18 cellular contexts compared by ENCODE assay signal in the genomic region with DNA sequence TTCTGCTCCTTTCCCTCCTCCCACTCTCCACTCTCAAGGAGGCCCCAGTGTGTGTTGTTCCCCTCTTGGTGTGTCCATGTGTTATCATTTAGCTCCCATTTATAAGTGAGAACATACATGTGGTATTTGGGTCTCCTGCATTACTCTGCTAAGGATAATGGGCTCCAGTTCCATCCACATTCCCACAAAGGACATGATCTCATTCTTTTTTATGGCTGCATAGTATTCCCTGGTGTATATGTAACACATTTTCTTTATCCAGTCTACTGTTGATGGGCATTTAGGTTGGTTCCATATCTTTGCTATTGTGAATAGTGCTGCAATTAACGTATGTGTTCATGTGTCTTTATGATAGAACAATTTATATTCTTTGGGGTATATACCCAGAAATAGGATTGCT.
DNase-seq lines count a peak whose midpoint lies in the region; ATAC-seq and TF ChIP-seq lines count a peak whose summit lies in the region.
"Had no signal": no experiment of that assay in that cellular context is flagged by ENCODE, and none has a peak within 500 bp of the region (broad histone marks: within the 10 kb centered on the region; RNA-seq: fewer than 3 reads in every experiment).

No MANE protein-coding gene starts in this region.

- no peaks in the 10 kb centered on the region for H3K9me3 ChIP-seq in CD4-positive, alpha-beta T cell (ENCODE audit: control insufficient read depth, low read length)
- no peaks in the 10 kb centered on the region for H3K9me3 ChIP-seq in HEK293 (ENCODE audit: control insufficient read depth, insufficient read depth, low read depth, low read length)

- peaks cover 63% of the 10 kb centered on the region for H3K4me1 Mint-ChIP-seq in activated T-cell treated with anti-CD3 and anti-CD28 coated beads, Interleukin-2, amount 50 U/mL, for 24 hours (ENCODE audit: low read depth)
- peaks cover 55% of the 10 kb centered on the region for H3K4me1 Mint-ChIP-seq in activated T-cell treated with anti-CD3 and anti-CD28 coated beads, Interleukin-2, amount 50 U/mL, for 4 hours (ENCODE audit: low read depth)
- peaks cover 56% of the 10 kb centered on the region for H3K4me1 Mint-ChIP-seq in CD4-positive, alpha-beta T cell (ENCODE audit: low read depth)

- H3K4me1 ChIP-seq in HEK293 (ENCODE audit: control insufficient read depth, insufficient read depth, low read length): no peaks in the 10 kb centered on the region

- in situ Hi-C loops in GM13976 (cut with MboI; ENCODE audit: low sequenced_read_pairs, unreplicated experiment): no loop called here

- TF ChIP-seq CTCF in CD4-positive, alpha-beta T cell (IDR thresholded peaks at IDR 0.05): no peak
- TF ChIP-seq CTCF in HEK293 (tag by site-specific recombination; IDR thresholded peaks at IDR 0.05) (no peak), GM13976 (IDR thresholded peaks at IDR 0.05; ENCODE audit: borderline replicate concordance, control extremely low read depth, extremely low read depth, insufficient read depth, missing control alignments) (no peak)

- no peak for DNase-seq in activated T-cell treated with anti-CD3 and anti-CD28 coated beads, Interleukin-2, amount 50 U/mL, for 24 hours
- no peak for DNase-seq in activated T-cell treated with anti-CD3 and anti-CD28 coated beads, Interleukin-2, amount 50 U/mL, for 4 hours
- no peak for DNase-seq in CD4-positive, alpha-beta T cell
- peak; percentile 12 for DNase-seq in islet precursor cell
- DNase-seq in GM13976 (ENCODE audit: low spot score): no peak
- no peak for DNase-seq in NCI-H2196 (lab: John Stamatoyannopoulos, UW; ENCODE audit: unreplicated experiment)
- DNase-seq: C1 segment of cervical spinal cord; COR-L47; H9; MM.1S; NCI-H1092; NCI-H1436 treated with DMSO at 0.1 percent for 48 hours; NCI-H2029; NCI-H2171; NCI-H446 treated with DMSO at 0.1 percent for 48 hours; NK-92 treated with Interleukin-12 subunit alpha and Interleukin-12 subunit beta, amount 100 ng/mL, for 24 hours; Right ventricle myocardium superior had no signal

- intact Hi-C loops in CD4-positive, alpha-beta T cell (cut with DNase I, micrococcal nuclease): loop anchor here (5.0 kb wide), 1 partner anchor 146 kb away; the partner anchor contains the start of gene MEF2A (in 2 of the 2)

- H3K27me3 ChIP-seq in CD4-positive, alpha-beta T cell (ENCODE audit: control insufficient read depth, insufficient read depth, low read length): no peaks in the 10 kb centered on the region

- H3K27me3 Mint-ChIP-seq in activated T-cell treated with anti-CD3 and anti-CD28 coated beads, Interleukin-2, amount 50 U/mL, for 24 hours: no peaks in the 10 kb centered on the region
- no peaks in the 10 kb centered on the region for H3K27me3 Mint-ChIP-seq in activated T-cell treated with anti-CD3 and anti-CD28 coated beads, Interleukin-2, amount 50 U/mL, for 4 hours (ENCODE audit: low read depth)
- no peaks in the 10 kb centered on the region for H3K27me3 Mint-ChIP-seq in CD4-positive, alpha-beta T cell

- POLR2A ChIA-PET in CD4-positive, alpha-beta T cell (lab: Charles Lee): interaction anchor here (1.0 to 2.6 kb wide), 10 partner anchors 12 to 171 kb away, joined by 3 to 16 read pairs (median 4); partner anchors contain the start of genes LRRC28 and MEF2A
- POLR2A ChIA-PET in HEK293 (lab: Yijun Ruan, JAX): no interaction called here

- H3K36me3 ChIP-seq in HEK293 (ENCODE audit: control insufficient read depth in 2 of 2, insufficient read depth in 1 of 2, low read length in 2 of 2): no peaks in the 10 kb centered on the region

- no peaks in the 10 kb centered on the region for H3K36me3 Mint-ChIP-seq in activated T-cell treated with anti-CD3 and anti-CD28 coated beads, Interleukin-2, amount 50 U/mL, for 24 hours (ENCODE audit: low read depth)
- H3K36me3 Mint-ChIP-seq in activated T-cell treated with anti-CD3 and anti-CD28 coated beads, Interleukin-2, amount 50 U/mL, for 4 hours (ENCODE audit: insufficient read depth): no peaks in the 10 kb centered on the region
- H3K36me3 Mint-ChIP-seq in CD4-positive, alpha-beta T cell (ENCODE audit: low read depth): no peaks in the 10 kb centered on the region

- ATAC-seq in activated T-cell treated with anti-CD3 and anti-CD28 coated beads, Interleukin-2, amount 50 U/mL, for 4 hours: no peak
- ATAC-seq in CD4-positive, alpha-beta T cell (ENCODE audit: poor library complexity): no peak

- H3K27ac Mint-ChIP-seq in activated T-cell treated with anti-CD3 and anti-CD28 coated beads, Interleukin-2, amount 50 U/mL, for 24 hours: peak overlapping the region; percentile 62
- H3K27ac Mint-ChIP-seq in CD4-positive, alpha-beta T cell: peak overlapping the region; percentile 97

- H3K4me3 Mint-ChIP-seq in activated T-cell treated with anti-CD3 and anti-CD28 coated beads, Interleukin-2, amount 50 U/mL, for 24 hours: no peak overlapping the region
- no peak overlapping the region for H3K4me3 Mint-ChIP-seq in activated T-cell treated with anti-CD3 and anti-CD28 coated beads, Interleukin-2, amount 50 U/mL, for 4 hours
- peak overlapping the region; percentile 37 for H3K4me3 Mint-ChIP-seq in CD4-positive, alpha-beta T cell
- H3K4me3 Mint-ChIP-seq: H9 had no signal

- no peak overlapping the region for H3K4me3 ChIP-seq in HEK293 (ENCODE audit: low read depth, low read length)

- CTCF ChIA-PET in CD4-positive, alpha-beta T cell (lab: Charles Lee): interaction anchor here (0.7 to 0.9 kb wide), 2 partner anchors 819 to 928 kb away, joined by 3 to 4 read pairs; no protein-coding TSS in a partner anchor
- CTCF ChIA-PET in HEK293 (lab: Yijun Ruan, JAX): no interaction called here

- peaks cover 7% of the 10 kb centered on the region for H3K9me3 Mint-ChIP-seq in activated T-cell treated with anti-CD3 and anti-CD28 coated beads, Interleukin-2, amount 50 U/mL, for 24 hours
- no peaks in the 10 kb centered on the region for H3K9me3 Mint-ChIP-seq in activated T-cell treated with anti-CD3 and anti-CD28 coated beads, Interleukin-2, amount 50 U/mL, for 4 hours
- peaks cover 6% of the 10 kb centered on the region for H3K9me3 Mint-ChIP-seq in CD4-positive, alpha-beta T cell

- peak overlapping the region; percentile 15 for H3K27ac ChIP-seq in CD4-positive, alpha-beta T cell (ENCODE audit: low read depth, low read length)
- no peak overlapping the region for H3K27ac ChIP-seq in HEK293 (ENCODE audit: extremely low read depth, low read depth, low read length)

TF ChIP-seq in HEK293, 187 proteins besides CTCF, POLR2A, EP300 and RAD21:
- TF ChIP-seq ZNF146 (tag by site-specific recombination; IDR thresholded peaks at IDR 0.05) (peak; percentile 78; the same call in 1 of the 2 replicates), ZNF132 (tag by site-specific recombination; IDR thresholded peaks at IDR 0.05; ENCODE audit: borderline replicate concordance) (no peak)
